Comparison of ENCODE assay signal across 6 cellular contexts in genomic region chr16:30977502-30977901, GRCh38. TPM values are rescaled to one million over a fixed set of nuclear protein-coding genes. Genes with fewer than 3 reads are reported as not detected.
A peak's percentile ranks its signal among the peaks of the same experiment; 100 is the strongest.
DNase-seq lines count a peak whose midpoint lies in the region; ATAC-seq and TF ChIP-seq lines count a peak whose summit lies in the region.

No MANE protein-coding gene starts in this region.

- no peak overlapping the region for H2AFZ ChIP-seq in PC-9

- H3K27me3 ChIP-seq in PC-9 (ENCODE audit: insufficient read depth, low read depth) (no peaks in the 10 kb centered on the region), suprapubic skin (no peaks in the 10 kb centered on the region)

- H3K27ac ChIP-seq in PC-9 (no peak overlapping the region), suprapubic skin (no peak overlapping the region)

- H3K4me1 ChIP-seq in PC-9 (replicated peaks; ENCODE audit: insufficient read depth) (no peaks in the 10 kb centered on the region), suprapubic skin (peaks cover 3% of the 10 kb centered on the region)

- intact Hi-C loops in PC-9 (cut with micrococcal nuclease; ENCODE audit: unreplicated experiment): no loop called here

- BruUV-seq in PC-9 (replicated peaks; lab: Mats Ljungman, UMichigan): no TSS peak

- POLR2A ChIA-PET in PC-9 (lab: Charles Lee; ENCODE audit: unreplicated experiment): interaction anchor here (0.6 kb wide), 1 partner anchor 164 kb away, joined by 6 read pairs; no protein-coding TSS in a partner anchor

- no peak for TF ChIP-seq POLR2A in suprapubic skin (IDR thresholded peaks at IDR 0.05)

- H3K79me2 ChIP-seq in PC-9 (ENCODE audit: low read depth): no peaks in the 10 kb centered on the region

- H3F3A ChIP-seq in PC-9 (ENCODE audit: insufficient read depth, low read depth): peaks cover 6% of the 10 kb centered on the region; the same call in 1 of the 2 replicates

- WGBS in suprapubic skin: 85% methylated on average over 16 of the region's 17 CpGs

- H4K20me1 ChIP-seq in PC-9 (ENCODE audit: insufficient read depth): peaks cover 11% of the 10 kb centered on the region; the same call in 1 of the 2 replicates

- H3K36me3 ChIP-seq in PC-9 (ENCODE audit: low read depth): peaks cover 6% of the 10 kb centered on the region; the same call in 1 of the 2 replicates
- H3K36me3 ChIP-seq in suprapubic skin: peaks cover 91% of the 10 kb centered on the region

- TF ChIP-seq CTCF in GM12864 (IDR thresholded peaks at IDR 0.05; ENCODE audit: low read depth, low read length, missing control alignments) (peak; percentile 56), PC-9 (conservative IDR thresholded peaks at IDR 0.05) (peak; percentile 54), suprapubic skin (IDR thresholded peaks at IDR 0.05) (no peak)

- TF ChIP-seq EP300 in suprapubic skin (IDR thresholded peaks at IDR 0.05): no peak

- no peak for DNase-seq in GM12864 (ENCODE audit: low read depth)
- peak in 1 of 2 experiments; percentile 21 for DNase-seq in PC-9
- DNase-seq in iPS-NIHi7 (ENCODE audit: extremely low spot score): peak; percentile 81
- no peak for DNase-seq in suprapubic skin (ENCODE audit: low spot score in 2 of 2)

- H3K4me3 ChIP-seq in GM12864 (ENCODE audit: low read depth, low read length) (no peak overlapping the region), PC-9 (no peak overlapping the region), suprapubic skin (no peak overlapping the region)

- CTCF ChIA-PET in PC-9 (lab: Charles Lee): interaction anchor here (0.5 to 0.7 kb wide), 2 partner anchors 46 to 479 kb away, joined by 6 to 9 read pairs; no protein-coding TSS in a partner anchor

- no peaks in the 10 kb centered on the region for H3K9me2 ChIP-seq in PC-9 (ENCODE audit: insufficient read depth)

- no peak overlapping the region for H3K4me2 ChIP-seq in PC-9

- no peaks in the 10 kb centered on the region for H3K9me3 ChIP-seq in PC-9 (ENCODE audit: insufficient read depth, low read depth)
- H3K9me3 ChIP-seq in suprapubic skin: no peaks in the 10 kb centered on the region

- ATAC-seq in GM19035 (IDR thresholded peaks at IDR 0.05; ENCODE audit: unreplicated experiment): no peak
- ATAC-seq in HG02610 (IDR thresholded peaks at IDR 0.05; ENCODE audit: unreplicated experiment): no peak

RNA-seq across cellular contexts. Expression of gene HSD3B7, which starts 7.5 kb away (rescaled TPM):
- total RNA-seq in PC-9 (2021): 34.8 and 44.2 TPM in 2 replicates
- 10 to 100 TPM; 13.2 to 20.8 (median 16.0) TPM for total RNA-seq in suprapubic skin

RNA-seq across cellular contexts. Expression of gene SETD1A, which starts 19.9 kb away (rescaled TPM):
- 29.6 and 33.2 TPM in 2 replicates for total RNA-seq in PC-9 (2021)
- total RNA-seq in suprapubic skin: 10 to 100 TPM; 12.5 to 14.7 (median 13.7) TPM

RNA-seq across cellular contexts. Expression of gene ORAI3, which starts 28.6 kb away (rescaled TPM):
- total RNA-seq in PC-9 (2021) (40.7 and 43.5 TPM in 2 replicates), suprapubic skin (10 to 100 TPM; 25.7 to 41.0 (median 32.7) TPM)

RNA-seq across cellular contexts. Expression of gene STX1B, which starts 32.9 kb away (rescaled TPM):
- total RNA-seq in PC-9 (2021) (3.9 and 5.6 TPM in 2 replicates), suprapubic skin (1 to 10 TPM in 2 of 4 donors, under 1 TPM in 2; 0.55 to 3.5 (median 2.0) TPM)

RNA-seq across cellular contexts. Expression of gene FBXL19, which starts 54.1 kb away (rescaled TPM):
- total RNA-seq in PC-9 (2021) (70.8 and 72.7 TPM in 2 replicates), suprapubic skin (10 to 100 TPM; 21.7 to 28.7 (median 24.5) TPM)

Comparison
In these comparisons a context has a peak if more than half of its experiments do, and no peak if none do; other contexts are left out.
1. CTCF ChIP-seq: peak in GM12864 (single experiment) and PC-9 (single experiment); none in suprapubic skin (0 of 2).